Comparison of ENCODE assay signal across 9 cellular contexts in genomic region chrX:41481264-41482109, GRCh38. TPM values are rescaled to one million over a fixed set of nuclear protein-coding genes. Genes with fewer than 3 reads are reported as not detected.
A peak's percentile ranks its signal among the peaks of the same experiment; 100 is the strongest.
DNase-seq lines count a peak whose midpoint lies in the region; ATAC-seq, FAIRE-seq and TF ChIP-seq lines count a peak whose summit lies in the region.
"Had no signal": no experiment of that assay in that cellular context is flagged by ENCODE, and none has a peak within 500 bp of the region (broad histone marks: within the 10 kb centered on the region; RNA-seq: fewer than 3 reads in every experiment).

No MANE protein-coding gene starts in this region.

- H3K27ac Mint-ChIP-seq in activated naive CD4-positive, alpha-beta T cell treated with anti-CD3 and anti-CD28 coated beads for 36 hours = no peak overlapping the region
- no peak overlapping the region for H3K27ac Mint-ChIP-seq in endothelial cell (ENCODE audit: unreplicated experiment)
- H3K27ac Mint-ChIP-seq: activated naive CD4-positive, alpha-beta T cell treated with anti-CD3 and anti-CD28 coated beads, Interleukin-2, amount 50 U/mL, for 24 hours had no signal

- peaks cover 0 to 6% (median 0%) of the 10 kb centered on the region in 8 donors for H3K9me3 ChIP-seq in spleen

- CTCF ChIA-PET in activated naive CD4-positive, alpha-beta T cell treated with anti-CD3 and anti-CD28 coated beads for 36 hours (lab: Charles Lee) = interaction anchor here (0.6 kb wide), 1 partner anchor 872 kb away, joined by 3 read pairs; no protein-coding TSS in a partner anchor

- no peak overlapping the region for H3K27ac ChIP-seq in spleen

- no peaks in the 10 kb centered on the region for H3K4me1 ChIP-seq in spleen

- H3K4me3 Mint-ChIP-seq in activated naive CD4-positive, alpha-beta T cell treated with anti-CD3 and anti-CD28 coated beads for 36 hours = no peak overlapping the region
- no peak overlapping the region for H3K4me3 Mint-ChIP-seq in endothelial cell (ENCODE audit: unreplicated experiment)
- H3K4me3 Mint-ChIP-seq: activated naive CD4-positive, alpha-beta T cell treated with anti-CD3 and anti-CD28 coated beads, Interleukin-2, amount 50 U/mL, for 24 hours had no signal

- no peaks in the 10 kb centered on the region for H3K36me3 Mint-ChIP-seq in activated naive CD4-positive, alpha-beta T cell treated with anti-CD3 and anti-CD28 coated beads for 36 hours (ENCODE audit: low read depth)
- no peaks in the 10 kb centered on the region for H3K36me3 Mint-ChIP-seq in endothelial cell (ENCODE audit: low read depth, unreplicated experiment)
- H3K36me3 Mint-ChIP-seq: activated naive CD4-positive, alpha-beta T cell treated with anti-CD3 and anti-CD28 coated beads, Interleukin-2, amount 50 U/mL, for 24 hours had no signal

- DNase-seq in activated naive CD4-positive, alpha-beta T cell treated with anti-CD3 and anti-CD28 coated beads for 36 hours = peak; percentile 12
- no peak for DNase-seq in activated naive CD4-positive, alpha-beta T cell treated with anti-CD3 and anti-CD28 coated beads, Interleukin-2, amount 50 U/mL, for 16 hours
- DNase-seq in NCI-H460 (ENCODE audit: extremely low read depth, low read depth) (peak; percentile 41), endothelial cell (ENCODE audit: low spot score) (peak; percentile 15), spleen (no peak), NCI-H1105 treated with DMSO at 0.1 percent for 48 hours (lab: John Stamatoyannopoulos, UW) (no peak), frontal cortex (ENCODE audit: low spot score in 2 of 2) (no peak)

- no peaks in the 10 kb centered on the region for H3K27me3 Mint-ChIP-seq in activated naive CD4-positive, alpha-beta T cell treated with anti-CD3 and anti-CD28 coated beads for 36 hours (ENCODE audit: low read depth)
- H3K27me3 Mint-ChIP-seq in endothelial cell (ENCODE audit: unreplicated experiment) = no peaks in the 10 kb centered on the region
- H3K27me3 Mint-ChIP-seq: activated naive CD4-positive, alpha-beta T cell treated with anti-CD3 and anti-CD28 coated beads, Interleukin-2, amount 50 U/mL, for 24 hours had no signal

- no peak overlapping the region for H3K4me3 ChIP-seq in spleen

- no peak for FAIRE-seq in frontal cortex (lab: Jason Lieb, UNC)

- no peaks in the 10 kb centered on the region for H3K27me3 ChIP-seq in spleen (replicated peaks in 1 of 7)

- no peaks in the 10 kb centered on the region for H3K9me3 Mint-ChIP-seq in activated naive CD4-positive, alpha-beta T cell treated with anti-CD3 and anti-CD28 coated beads for 36 hours
- no peaks in the 10 kb centered on the region for H3K9me3 Mint-ChIP-seq in endothelial cell (ENCODE audit: unreplicated experiment)
- H3K9me3 Mint-ChIP-seq: activated naive CD4-positive, alpha-beta T cell treated with anti-CD3 and anti-CD28 coated beads, Interleukin-2, amount 50 U/mL, for 24 hours had no signal

- ATAC-seq in HG02798 (IDR thresholded peaks at IDR 0.05; ENCODE audit: poor library complexity, unreplicated experiment) = no peak

- intact Hi-C loops in activated naive CD4-positive, alpha-beta T cell treated with anti-CD3 and anti-CD28 coated beads for 36 hours (cut with micrococcal nuclease) = no loop called here
- intact Hi-C loops in spleen (cut with DNase I; ENCODE audit: low total_unique reads) = no loop called here

- WGBS in spleen, 5 donors = 71 to 88% (median 81%) methylated on average over 5 to 6 of the region's 6 CpGs

- no peaks in the 10 kb centered on the region for H3K36me3 ChIP-seq in spleen

- peak; percentile 20 for TF ChIP-seq CTCF in endothelial cell (IDR thresholded peaks at IDR 0.05; ENCODE audit: unreplicated experiment)
- peak in 8 of 11 experiments; percentile 5 to 56 (median 36) for TF ChIP-seq CTCF in spleen (IDR thresholded peaks at IDR 0.05 in 8 of 11, conservative IDR thresholded peaks at IDR 0.05 in 3 of 11)

- TF ChIP-seq POLR2A in spleen (IDR thresholded peaks at IDR 0.05) = no peak

- H3K4me1 Mint-ChIP-seq in activated naive CD4-positive, alpha-beta T cell treated with anti-CD3 and anti-CD28 coated beads for 36 hours (ENCODE audit: low read depth) = no peaks in the 10 kb centered on the region
- H3K4me1 Mint-ChIP-seq in endothelial cell (ENCODE audit: unreplicated experiment) = no peaks in the 10 kb centered on the region
- H3K4me1 Mint-ChIP-seq: activated naive CD4-positive, alpha-beta T cell treated with anti-CD3 and anti-CD28 coated beads, Interleukin-2, amount 50 U/mL, for 24 hours had no signal

RNA-seq across cellular contexts. Expression of gene NYX, which starts 34.3 kb away (rescaled TPM):
- total RNA-seq in activated naive CD4-positive, alpha-beta T cell treated with anti-CD3 and anti-CD28 coated beads for 36 hours = not detected
- not detected in 2 replicates for total RNA-seq in NCI-H460 (2014; rRNA removed; shearing (Covaris generic))
- not detected in 2 replicates for polyA plus RNA-seq in NCI-H460 (2014; cell fraction: nucleus; rRNA removed)
- total RNA-seq in endothelial cell (ENCODE audit: unreplicated experiment) = not detected
- under 1 TPM in 2 of 7 donors, not detected in 5; 0.21 to 0.32 TPM for total RNA-seq in spleen
- polyA plus RNA-seq in spleen = under 1 TPM in 1 of 3 donors, not detected in 2; 0.03 TPM
- not detected for total RNA-seq in frontal cortex

Comparison
In these comparisons a context has a peak if more than half of its experiments do, and no peak if none do; other contexts are left out.
1. DNase-seq: peak in activated naive CD4-positive, alpha-beta T cell treated with anti-CD3 and anti-CD28 coated beads for 36 hours (single experiment), NCI-H460 (single experiment) and endothelial cell (single experiment); none in activated naive CD4-positive, alpha-beta T cell treated with anti-CD3 and anti-CD28 coated beads, Interleukin-2, amount 50 U/mL, for 16 hours (single experiment), spleen (single experiment), NCI-H1105 treated with DMSO at 0.1 percent for 48 hours (single experiment) and frontal cortex (0 of 2).